In the genomic region with DNA sequence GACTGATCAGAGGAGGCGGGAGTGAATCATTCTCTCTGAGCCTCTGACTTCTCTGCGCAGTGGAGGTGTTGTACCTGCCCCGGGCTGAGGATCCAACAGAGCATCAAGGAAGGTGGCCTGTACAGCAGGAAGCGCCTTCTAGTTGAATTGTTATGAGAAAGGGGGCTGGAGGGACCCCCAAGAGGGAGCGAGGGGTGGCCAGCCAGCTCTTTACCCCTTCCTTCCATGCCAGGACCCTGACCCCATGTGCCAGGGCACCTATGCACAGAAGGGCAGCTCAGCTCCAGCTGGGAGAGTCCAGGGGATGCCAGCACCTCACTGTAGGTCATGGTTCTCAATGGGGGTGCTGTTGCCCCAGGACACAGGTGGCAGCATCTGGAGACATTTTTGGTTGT, we compare ENCODE assay signal across 33 cellular contexts.
"Had no signal": no experiment of that assay in that cellular context is flagged by ENCODE, and none has a peak within 500 bp of the region (broad histone marks: within the 10 kb centered on the region; RNA-seq: fewer than 3 reads in every experiment).

No MANE protein-coding gene starts in this region.

- H3K9me3 Mint-ChIP-seq: activated B cell treated with CpG ODN at 0.5 μM for 24 hours; activated CD4-positive, alpha-beta memory T cell treated with anti-CD3 and anti-CD28 coated beads for 36 hours; activated naive CD4-positive, alpha-beta T cell treated with anti-CD3 and anti-CD28 coated beads for 36 hours; activated naive CD4-positive, alpha-beta T cell treated with anti-CD3 and anti-CD28 coated beads, Interleukin-2, amount 50 U/mL, for 72 hours; activated T-cell treated with anti-CD3 and anti-CD28 coated beads, Interleukin-2, amount 50 U/mL, for 4 hours; activated T-helper 1 cell treated with anti-CD3 and anti-CD28 coated beads, Interleukin-12 subunit alpha, Interleukin-12 subunit beta, Interleukin-2, Interleukin-4 antibody, amounts not matched to agents 30 ng/mL and 10 ng/mL and 1 ng/mL, durations not matched to agents 14 hours and 24 hours and 36 hours; brain; T-cell had no signal

- H3K4me1 Mint-ChIP-seq: activated B cell treated with CpG ODN at 0.5 μM for 24 hours had no signal

- H3K27ac Mint-ChIP-seq: activated B cell treated with CpG ODN at 0.5 μM for 24 hours; activated CD4-positive, alpha-beta memory T cell treated with anti-CD3 and anti-CD28 coated beads for 36 hours; activated naive CD4-positive, alpha-beta T cell treated with anti-CD3 and anti-CD28 coated beads for 36 hours; activated naive CD4-positive, alpha-beta T cell treated with anti-CD3 and anti-CD28 coated beads, Interleukin-2, amount 50 U/mL, for 72 hours; activated T-helper 1 cell treated with anti-CD3 and anti-CD28 coated beads, Interleukin-12 subunit alpha, Interleukin-12 subunit beta, Interleukin-2, Interleukin-4 antibody, amounts not matched to agents 30 ng/mL and 10 ng/mL and 1 ng/mL, durations not matched to agents 14 hours and 24 hours and 36 hours; T-cell had no signal

- H3K27me3 Mint-ChIP-seq: activated B cell treated with CpG ODN at 0.5 μM for 24 hours had no signal

- FAIRE-seq: bronchial epithelial cell, K562 had no signal

- H3K4me3 ChIP-seq: adrenal gland, K562, Peyer's patch had no signal

- H3K36me3 ChIP-seq: adrenal gland, Peyer's patch had no signal

- H3K9me3 ChIP-seq: adrenal gland, Peyer's patch had no signal

- H3K27ac ChIP-seq: adrenal gland, Peyer's patch, VCaP had no signal

- H3K4me1 ChIP-seq: adrenal gland, Peyer's patch had no signal

- H3K4me3 Mint-ChIP-seq: activated B cell treated with CpG ODN at 0.5 μM for 24 hours; activated CD4-positive, alpha-beta memory T cell treated with anti-CD3 and anti-CD28 coated beads for 36 hours; activated naive CD4-positive, alpha-beta T cell treated with anti-CD3 and anti-CD28 coated beads for 36 hours; activated T-cell treated with anti-CD3 and anti-CD28 coated beads, Interleukin-2, amount 50 U/mL, for 4 hours; activated T-helper 1 cell treated with anti-CD3 and anti-CD28 coated beads, Interleukin-12 subunit alpha, Interleukin-12 subunit beta, Interleukin-2, Interleukin-4 antibody, amounts not matched to agents 30 ng/mL and 10 ng/mL and 1 ng/mL, durations not matched to agents 14 hours and 24 hours and 36 hours; T-cell had no signal

- H3K36me3 Mint-ChIP-seq: activated CD4-positive, alpha-beta memory T cell treated with anti-CD3 and anti-CD28 coated beads for 36 hours; activated naive CD4-positive, alpha-beta T cell treated with anti-CD3 and anti-CD28 coated beads, Interleukin-2, amount 50 U/mL, for 72 hours; brain; T-cell had no signal

- DNase-seq: activated B cell treated with CpG ODN at 0.5 μM for 24 hours; activated CD4-positive, alpha-beta memory T cell treated with anti-CD3 and anti-CD28 coated beads for 36 hours; activated CD4-positive, alpha-beta T cell treated with anti-CD3 and anti-CD28 coated beads for 4 hours; activated CD4-positive, alpha-beta T cell treated with anti-CD3 and anti-CD28 coated beads, Interleukin-2, amount 50 U/mL, for 1 hour; activated CD4-positive, CD25-positive, alpha-beta regulatory T cell treated with anti-CD3 and anti-CD28 coated beads, Interleukin-2, amount 50 U/mL, for 72 hours; activated CD8-positive, alpha-beta memory T cell treated with anti-CD3 and anti-CD28 coated beads, Interleukin-2, amount 50 U/mL, for 4 hours; activated gamma-delta T cell treated with Interleukin-2 at 50 U/mL for 16 hours; activated naive CD4-positive, alpha-beta T cell treated with anti-CD3 and anti-CD28 coated beads for 36 hours; activated T-cell treated with anti-CD3 and anti-CD28 coated beads for 4 hours; activated T-cell treated with anti-CD3 and anti-CD28 coated beads, Interleukin-2, amount 50 U/mL, for 4 hours; adrenal gland; caudate nucleus; NCI-H1092 treated with DMSO at 0.1 percent for 48 hours; NCI-H187 treated with DMSO at 0.1 percent for 48 hours; NCI-H2081; NCI-H226; NCI-H446 treated with DMSO at 0.1 percent for 48 hours; NCI-H526; NCI-H748 treated with DMSO at 0.1 percent for 48 hours; NK-92 treated with Interleukin-12 subunit alpha and Interleukin-12 subunit beta, amount 100 ng/mL, for 24 hours; PC-3; Peyer's patch; RPMI8226; SIG-M5; T-cell; T-helper 2 cell; T-helper 9 cell had no signal

- H3K27me3 ChIP-seq: adrenal gland, Peyer's patch had no signal
